7 cellular contexts compared by ENCODE assay signal in genomic region chr16:30893082-30893743, GRCh38. TPM values are rescaled to one million over a fixed set of nuclear protein-coding genes. Genes with fewer than 3 reads are reported as not detected.
DNase-seq lines count a peak whose midpoint lies in the region; ATAC-seq and TF ChIP-seq lines count a peak whose summit lies in the region.

No MANE protein-coding gene starts in this region.

- peaks cover 6 to 13% of the 10 kb centered on the region in 2 donors for H3K36me3 Mint-ChIP-seq in activated naive CD4-positive, alpha-beta T cell treated with anti-CD3 and anti-CD28 coated beads, Interleukin-2, amount 50 U/mL, for 72 hours

- H3K4me3 ChIP-seq in iPS-18c (ENCODE audit: insufficient read depth, low read depth, low read length) (peak overlapping the region; percentile 87), stomach (peak overlapping the region; percentile 61 to 80 (median 74))

- H3K36me3 ChIP-seq in stomach, result peaks cover 16 to 38% (median 37%) of the 10 kb centered on the region in 4 donors

- peak overlapping the region; percentile 85 to 99 (median 96) for H3K27ac ChIP-seq in stomach

- H3K9me3 Mint-ChIP-seq in activated naive CD4-positive, alpha-beta T cell treated with anti-CD3 and anti-CD28 coated beads, Interleukin-2, amount 50 U/mL, for 72 hours, result no peaks in the 10 kb centered on the region

- no peaks in the 10 kb centered on the region for H3K27me3 ChIP-seq in stomach

- TF ChIP-seq POLR2A in stomach (IDR thresholded peaks at IDR 0.05), result no peak

- no peak for TF ChIP-seq CTCF in stomach (IDR thresholded peaks at IDR 0.05)

- TF ChIP-seq EP300 in stomach (IDR thresholded peaks at IDR 0.05), result no peak

- DNase-seq in activated naive CD4-positive, alpha-beta T cell treated with anti-CD3 and anti-CD28 coated beads, Interleukin-2, amount 50 U/mL, for 72 hours (ENCODE audit: low spot score in 2 of 2), result peak in 1 of 2 donors; percentile 30
- DNase-seq in stomach (no peak), NCI-H2029 treated with DMSO at 0.1 percent for 48 hours (lab: John Stamatoyannopoulos, UW) (no peak), 8988T (no peak)

- H3K4me1 ChIP-seq in stomach, result peaks cover 44 to 59% (median 54%) of the 10 kb centered on the region in 4 donors

- intact Hi-C loops in stomach (cut with DNase I; ENCODE audit: low total_unique reads), result loop anchor here (10.0 kb wide), 1 partner anchor 48 kb away; no protein-coding TSS in a partner anchor

- WGBS in stomach, 5 donors, result 5 to 10% (median 9%) methylated on average over 15 to 17 of the region's 17 CpGs

- ATAC-seq in GM19035 (IDR thresholded peaks at IDR 0.05; ENCODE audit: unreplicated experiment) (peak; percentile 14), HG03196 (IDR thresholded peaks at IDR 0.05; ENCODE audit: unreplicated experiment) (peak; percentile 7)
- peak; percentile 4 to 18 for ATAC-seq in activated naive CD4-positive, alpha-beta T cell treated with anti-CD3 and anti-CD28 coated beads, Interleukin-2, amount 50 U/mL, for 72 hours

- no peaks in the 10 kb centered on the region for H3K9me3 ChIP-seq in iPS-18c (ENCODE audit: control insufficient read depth, insufficient read depth, low read length)
- no peaks in the 10 kb centered on the region for H3K9me3 ChIP-seq in stomach

- H3K27ac Mint-ChIP-seq in activated naive CD4-positive, alpha-beta T cell treated with anti-CD3 and anti-CD28 coated beads, Interleukin-2, amount 50 U/mL, for 72 hours, result peak overlapping the region; percentile 86 to 94

RNA-seq across cellular contexts. Expression of gene BCL7C, which starts 0.7 kb away (rescaled TPM):
- 10 to 100 TPM; 27.3 to 45.9 TPM for total RNA-seq in activated naive CD4-positive, alpha-beta T cell treated with anti-CD3 and anti-CD28 coated beads, Interleukin-2, amount 50 U/mL, for 72 hours
- 10 to 100 TPM; 12.2 to 44.6 (median 21.6) TPM for total RNA-seq in stomach
- polyA plus RNA-seq in stomach, result 10 to 100 TPM; 39.5 to 58.2 (median 48.4) TPM

RNA-seq across cellular contexts. Expression of gene CTF1, which starts 3.2 kb away (rescaled TPM):
- total RNA-seq in activated naive CD4-positive, alpha-beta T cell treated with anti-CD3 and anti-CD28 coated beads, Interleukin-2, amount 50 U/mL, for 72 hours, result under 1 TPM; 0.29 to 0.96 TPM
- total RNA-seq in stomach, result 1 to 10 TPM in 1 of 5 donors, under 1 TPM in 2, not detected in 2; 0.29 to 2.3 (median 0.55) TPM
- polyA plus RNA-seq in stomach, result 1 to 10 TPM; 2.1 to 4.5 (median 2.9) TPM

RNA-seq across cellular contexts. Expression of gene FBXL19, which starts 30.2 kb away (rescaled TPM):
- 10 to 100 TPM; 24.4 to 36.4 TPM for total RNA-seq in activated naive CD4-positive, alpha-beta T cell treated with anti-CD3 and anti-CD28 coated beads, Interleukin-2, amount 50 U/mL, for 72 hours
- 100 to 1,000 TPM in 1 of 5 donors, 10 to 100 TPM in 1, 1 to 10 TPM in 3; 6.7 to 252 (median 9.7) TPM for total RNA-seq in stomach
- 10 to 100 TPM in 1 of 3 donors, 1 to 10 TPM in 2; 5.8 to 12.7 (median 8.2) TPM for polyA plus RNA-seq in stomach

RNA-seq across cellular contexts. Expression of gene ORAI3, which starts 55.7 kb away (rescaled TPM):
- total RNA-seq in activated naive CD4-positive, alpha-beta T cell treated with anti-CD3 and anti-CD28 coated beads, Interleukin-2, amount 50 U/mL, for 72 hours, result 10 to 100 TPM in 1 of 2 donors, 1 to 10 TPM in 1; 7.3 to 17.1 TPM
- 10 to 100 TPM in 2 of 5 donors, 1 to 10 TPM in 2, not detected in 1; 6.7 to 14.0 (median 11.2) TPM for total RNA-seq in stomach
- 10 to 100 TPM in 2 of 3 donors, 1 to 10 TPM in 1; 7.8 to 26.0 (median 10.5) TPM for polyA plus RNA-seq in stomach
